In the genomic region with DNA sequence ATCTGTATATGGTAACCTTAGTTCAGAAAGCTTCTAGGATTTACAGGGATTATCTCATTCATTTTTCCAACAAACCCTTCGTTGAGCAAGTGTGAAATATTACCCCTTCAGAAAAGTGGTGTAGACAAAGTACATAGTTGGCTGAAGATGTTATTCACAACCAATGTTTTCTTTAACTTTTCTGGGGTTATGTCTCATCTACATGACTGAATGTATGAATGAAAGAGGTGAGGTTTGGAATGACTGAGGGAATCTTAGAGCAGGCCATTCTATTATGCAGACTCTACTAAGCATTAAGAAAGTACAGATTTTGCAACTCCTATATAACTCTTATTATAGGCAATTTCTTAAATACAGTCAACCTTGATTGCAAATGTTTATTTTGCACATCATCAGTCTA, we compare ENCODE assay signal across 16 cellular contexts.
"Had no signal": no experiment of that assay in that cellular context is flagged by ENCODE, and none has a peak within 500 bp of the region (broad histone marks: within the 10 kb centered on the region; RNA-seq: fewer than 3 reads in every experiment).

No MANE protein-coding gene starts in this region.

- H3K4me1 ChIP-seq: ascending aorta, tibial nerve, vagina had no signal

- H3K27me3 ChIP-seq: ascending aorta, dorsolateral prefrontal cortex, tibial nerve, vagina had no signal

- H3K4me3 ChIP-seq: ascending aorta, dorsolateral prefrontal cortex, lung, tibial nerve, vagina had no signal

- H3K36me3 ChIP-seq: ascending aorta, tibial nerve, vagina had no signal

- FAIRE-seq: islet of Langerhans had no signal

- H3K9me3 ChIP-seq: ascending aorta, tibial nerve, vagina had no signal

- ATAC-seq: activated CD4-positive, alpha-beta T cell treated with anti-CD3 and anti-CD28 coated beads for 36 hours; left lobe of liver; stimulated activated naive CD8-positive, alpha-beta T cell treated with anti-CD3 and anti-CD28 coated beads, Interleukin-15, Interleukin-2, amounts not matched to agents 100 U/mL and 50 U/mL, for 24 hours; WTC11 had no signal

- DNase-seq: activated CD4-positive, alpha-beta T cell treated with anti-CD3 and anti-CD28 coated beads for 36 hours; activated CD4-positive, alpha-beta T cell treated with anti-CD3 and anti-CD28 coated beads, Interleukin-2, amount 50 U/mL, for 48 hours; activated gamma-delta T cell; dorsolateral prefrontal cortex; erythroblast; midbrain; occipital lobe; stimulated activated naive CD8-positive, alpha-beta T cell treated with anti-CD3 and anti-CD28 coated beads, Interleukin-15, Interleukin-2, amounts not matched to agents 100 U/mL and 50 U/mL, for 24 hours; substantia nigra had no signal

- H3K27ac ChIP-seq: ascending aorta, dorsolateral prefrontal cortex, tibial nerve, vagina had no signal
